In genomic region chr18:58438161-58438983, GRCh38 we compare ENCODE assay signal across 9 cellular contexts.
DNase-seq lines count a peak whose midpoint lies in the region; ATAC-seq lines count a peak whose summit lies in the region.
"Had no signal": no experiment of that assay in that cellular context is flagged by ENCODE, and none has a peak within 500 bp of the region (broad histone marks: within the 10 kb centered on the region; RNA-seq: fewer than 3 reads in every experiment).

No MANE protein-coding gene starts in this region.

- H3K27ac ChIP-seq in muscle layer of duodenum (ENCODE audit: low read length): no peak overlapping the region
- H3K27ac ChIP-seq: foreskin keratinocyte had no signal

- H3K36me3 ChIP-seq in muscle layer of duodenum (ENCODE audit: control insufficient read depth in 1 of 2, insufficient read depth in 2 of 2, low read length in 2 of 2): no peaks in the 10 kb centered on the region

- DNase-seq in AG08395 (ENCODE audit: low spot score) (peak; percentile 45), astrocyte of the hippocampus (ENCODE audit: low read depth, low spot score) (peak; percentile 56), G401 (ENCODE audit: low spot score) (no peak)
- DNase-seq: foreskin keratinocyte had no signal

- ATAC-seq in GM21723 (IDR thresholded peaks at IDR 0.05; ENCODE audit: unreplicated experiment): peak; percentile 59
- ATAC-seq in GM19463 (IDR thresholded peaks at IDR 0.05; ENCODE audit: unreplicated experiment): no peak
- ATAC-seq in GM21515 (IDR thresholded peaks at IDR 0.05; ENCODE audit: unreplicated experiment): no peak
- no peak for ATAC-seq in GM19395 (IDR thresholded peaks at IDR 0.05; ENCODE audit: unreplicated experiment)
- ATAC-seq: foreskin keratinocyte had no signal

- H3K4me3 ChIP-seq in muscle layer of duodenum (ENCODE audit: low read depth in 1 of 2, low read length in 2 of 2): peak overlapping the region; percentile 36 to 62

- in situ Hi-C loops in G401 (cut with HindIII; ENCODE audit: low sequenced_read_pairs): no loop called here

- peaks cover 4 to 6% of the 10 kb centered on the region in 2 donors for H3K4me1 ChIP-seq in muscle layer of duodenum (ENCODE audit: control insufficient read depth in 1 of 2, insufficient read depth in 2 of 2, low read length in 2 of 2)
- H3K4me1 ChIP-seq: foreskin keratinocyte had no signal

- no peaks in the 10 kb centered on the region for H3K9me3 ChIP-seq in muscle layer of duodenum (ENCODE audit: control insufficient read depth in 1 of 2, low read length in 2 of 2)

- no peaks in the 10 kb centered on the region for H3K27me3 ChIP-seq in muscle layer of duodenum (ENCODE audit: low read depth, low read length)
